In genomic region chr11:67034350-67034749, GRCh38 we compare ENCODE assay signal across 19 cellular contexts. TPM values are rescaled to one million over a fixed set of nuclear protein-coding genes. Genes with fewer than 3 reads are reported as not detected.
DNase-seq lines count a peak whose midpoint lies in the region; FAIRE-seq and TF ChIP-seq lines count a peak whose summit lies in the region.
"Had no signal": no experiment of that assay in that cellular context is flagged by ENCODE, and none has a peak within 500 bp of the region (broad histone marks: within the 10 kb centered on the region; RNA-seq: fewer than 3 reads in every experiment).

No MANE protein-coding gene starts in this region.

- H4K20me1 ChIP-seq in mammary epithelial cell (ENCODE audit: insufficient read depth, low read length) = no peaks in the 10 kb centered on the region
- H4K20me1 ChIP-seq in astrocyte (ENCODE audit: insufficient read depth, low read length) = peaks cover 5% of the 10 kb centered on the region

- no peaks in the 10 kb centered on the region for H3K9me3 Mint-ChIP-seq in astrocyte (ENCODE audit: unreplicated experiment)
- H3K9me3 Mint-ChIP-seq: CD4-positive, alpha-beta T cell had no signal

- dilution Hi-C loops in mammary epithelial cell (cut with HindIII; ENCODE audit: low sequenced_read_pairs) = no loop called here

- H3K27me3 Mint-ChIP-seq in astrocyte (ENCODE audit: low read depth, unreplicated experiment) = no peaks in the 10 kb centered on the region

- no peaks in the 10 kb centered on the region for H3K36me3 Mint-ChIP-seq in astrocyte (ENCODE audit: low read depth, unreplicated experiment)

- no peaks in the 10 kb centered on the region for H3K36me3 ChIP-seq in breast epithelium
- no peaks in the 10 kb centered on the region for H3K36me3 ChIP-seq in mammary epithelial cell (ENCODE audit: insufficient read depth, low read length)
- no peaks in the 10 kb centered on the region for H3K36me3 ChIP-seq in astrocyte (ENCODE audit: insufficient read depth, low read length)
- H3K36me3 ChIP-seq in mesodermal cell (ENCODE audit: control insufficient read depth, insufficient read depth, low read length) = no peaks in the 10 kb centered on the region

- H3K4me1 ChIP-seq in breast epithelium (peaks cover 6 to 20% of the 10 kb centered on the region in 2 donors), mammary epithelial cell (ENCODE audit: insufficient read depth, low read length) (peaks cover 29% of the 10 kb centered on the region), astrocyte (ENCODE audit: insufficient read depth, low read length) (peaks cover 27% of the 10 kb centered on the region), mesodermal cell (ENCODE audit: control insufficient read depth, insufficient read depth, low read length, poor library complexity, severe bottlenecking) (peaks cover 29% of the 10 kb centered on the region)

- TF ChIP-seq POLR2A in breast epithelium (IDR thresholded peaks at IDR 0.05) = no peak

- no peak for TF ChIP-seq CTCF in breast epithelium (IDR thresholded peaks at IDR 0.05)
- no peak for TF ChIP-seq CTCF in mammary epithelial cell (conservative IDR thresholded peaks at IDR 0.05 in 1 of 2, IDR thresholded peaks at IDR 0.05 in 1 of 2; ENCODE audit: extremely low read depth in 1 of 2, insufficient read depth in 1 of 2, low read depth in 1 of 2, low read length in 2 of 2)
- TF ChIP-seq CTCF in astrocyte (IDR thresholded peaks at IDR 0.05; ENCODE audit: insufficient read depth, low read depth, low read length) = no peak
- TF ChIP-seq CTCF in GM13977 (IDR thresholded peaks at IDR 0.05; ENCODE audit: extremely low read depth, insufficient read depth, missing control alignments) = no peak

- 77% methylated on average over 6 of the region's 6 CpGs for WGBS in mammary epithelial cell (ENCODE audit: low coverage, missing lambda C conversion rate)
- 83 to 89% methylated on average over 4 to 5 of the region's 6 CpGs for WGBS in mesodermal cell (ENCODE audit: insufficient coverage in 2 of 2), 2 experiments

- H3K9ac ChIP-seq in mammary epithelial cell (ENCODE audit: insufficient read depth, low read length) (no peak overlapping the region), astrocyte (ENCODE audit: low read length) (no peak overlapping the region)

- H3K27ac ChIP-seq in breast epithelium (peak overlapping the region; percentile 90 to 93), mammary epithelial cell (ENCODE audit: insufficient read depth, low read depth, low read length) (no peak overlapping the region), astrocyte (ENCODE audit: low read depth, low read length) (peak overlapping the region; percentile 13), mesodermal cell (ENCODE audit: low read depth, low read length, severe bottlenecking) (peak overlapping the region; percentile 59)

- H2AFZ ChIP-seq in mammary epithelial cell (ENCODE audit: low read depth, low read length) = no peak overlapping the region
- no peak overlapping the region for H2AFZ ChIP-seq in astrocyte (ENCODE audit: low read depth, low read length)

- no TSS peak for BruUV-seq in mammary epithelial cell (replicated peaks; lab: Mats Ljungman, UMichigan)

- H3K4me3 ChIP-seq in breast epithelium = no peak overlapping the region
- no peak overlapping the region for H3K4me3 ChIP-seq in mammary epithelial cell (replicated peaks in 1 of 3; ENCODE audit: insufficient read depth in 1 of 3, low read depth in 2 of 3, low read length in 3 of 3)
- H3K4me3 ChIP-seq in astrocyte (ENCODE audit: insufficient read depth, low read depth, low read length) = no peak overlapping the region
- no peak overlapping the region for H3K4me3 ChIP-seq in mesodermal cell (ENCODE audit: extremely low read depth, insufficient read depth, low read length, poor library complexity, severe bottlenecking)

- intact Hi-C loops in breast epithelium (cut with DNase I; ENCODE audit: low total_unique reads) = no loop called here
- intact Hi-C loops in mammary epithelial cell (cut with micrococcal nuclease) = no loop called here

- H3K4me3 Mint-ChIP-seq in astrocyte (ENCODE audit: unreplicated experiment) = no peak overlapping the region
- H3K4me3 Mint-ChIP-seq: CD4-positive, alpha-beta T cell had no signal

- H3K4me2 ChIP-seq in mammary epithelial cell (ENCODE audit: insufficient read depth, low read depth, low read length) (no peak overlapping the region), astrocyte (ENCODE audit: low read length) (peak overlapping the region; percentile 80)

- H3K9me3 ChIP-seq in breast epithelium (no peaks in the 10 kb centered on the region), mammary epithelial cell (replicated peaks; ENCODE audit: insufficient read depth, low read length) (no peaks in the 10 kb centered on the region), astrocyte (ENCODE audit: insufficient read depth, low read depth, low read length) (no peaks in the 10 kb centered on the region), mesodermal cell (ENCODE audit: control insufficient read depth, low read length) (no peaks in the 10 kb centered on the region)

- H3K27me3 ChIP-seq in breast epithelium (no peaks in the 10 kb centered on the region), mammary epithelial cell (ENCODE audit: insufficient read depth, low read length) (no peaks in the 10 kb centered on the region), astrocyte (ENCODE audit: insufficient read depth, low read length) (no peaks in the 10 kb centered on the region)

- H3K4me1 Mint-ChIP-seq in astrocyte (ENCODE audit: low read depth, unreplicated experiment) = peaks cover 24% of the 10 kb centered on the region

- H3K79me2 ChIP-seq in mammary epithelial cell (ENCODE audit: insufficient read depth, low read length) (no peaks in the 10 kb centered on the region), astrocyte (ENCODE audit: insufficient read depth, low read length) (no peaks in the 10 kb centered on the region)

- no peak for FAIRE-seq in astrocyte (lab: Jason Lieb, UNC)
- FAIRE-seq: D721Med had no signal

- no peak for DNase-seq in breast epithelium (ENCODE audit: low spot score in 2 of 2)
- no peak for DNase-seq in mammary epithelial cell
- no peak for DNase-seq in astrocyte (ENCODE audit: low read depth)
- no peak for DNase-seq in dedifferentiated amniotic fluid mesenchymal stem cell (ENCODE audit: extremely low spot score)
- DNase-seq in activated CD4-positive, alpha-beta T cell treated with anti-CD3 and anti-CD28 coated beads for 4 hours = no peak
- DNase-seq in ecto neural progenitor cell (ENCODE audit: low spot score) = no peak
- DNase-seq in GM13977 (ENCODE audit: low spot score) = no peak
- DNase-seq: 8988T; AML-193; CD4-positive, alpha-beta T cell; DMS79 treated with DMSO at 0.1 percent for 48 hours; GDM1; MM.1S; NCI-H1105; NCI-H1694 treated with DMSO at 0.1 percent for 48 hours; NCI-H69 had no signal

- in situ Hi-C loops in mammary epithelial cell (cut with MboI; ENCODE audit: low sequenced_read_pairs in 2 of 2) (no loop called here), GM13977 (cut with MboI; ENCODE audit: low pct_unique_long_range_greater_than_20kb, low sequenced_read_pairs, unreplicated experiment) (no loop called here)

- H3K27ac Mint-ChIP-seq in astrocyte (ENCODE audit: unreplicated experiment) = peak overlapping the region; percentile 75
- H3K27ac Mint-ChIP-seq: CD4-positive, alpha-beta T cell had no signal

- CTCF ChIA-PET in mammary epithelial cell (lab: Charles Lee; ENCODE audit: low non-redundant PET) = no interaction called here

RNA-seq across cellular contexts. Expression of gene SYT12, which starts 11.4 kb away (rescaled TPM):
- total RNA-seq in breast epithelium = 10 to 100 TPM in 2 of 3 donors, under 1 TPM in 1; 0.16 to 30.3 (median 10.2) TPM
- total RNA-seq in mammary epithelial cell = 10 to 100 TPM in 1 of 2 donors, 1 to 10 TPM in 1; 1.2 to 26.3 TPM
- polyA plus RNA-seq in mammary epithelial cell = 1.1 TPM
- 4.0 TPM for polyA minus RNA-seq in mammary epithelial cell
- total RNA-seq in astrocyte = 0.34 and 0.62 TPM in 2 replicates
- polyA plus RNA-seq in mesodermal cell (2013, experiment 1 of 2) = 0.48 TPM
- 0.10 TPM for polyA plus RNA-seq in mesodermal cell (2013, experiment 2 of 2)
- total RNA-seq: CD4-positive, alpha-beta T cell; H4 had no signal

RNA-seq across cellular contexts. Expression of gene RHOD, which starts 22.3 kb away (rescaled TPM):
- 10 to 100 TPM; 27.2 to 30.5 (median 28.1) TPM for total RNA-seq in breast epithelium
- total RNA-seq in mammary epithelial cell = 100 to 1,000 TPM; 176 to 234 TPM
- polyA plus RNA-seq in mammary epithelial cell = 246 TPM
- 113 TPM for polyA minus RNA-seq in mammary epithelial cell
- total RNA-seq in astrocyte = 29.8 and 30.4 TPM in 2 replicates
- polyA plus RNA-seq in mesodermal cell (2013, experiment 1 of 2) = 7.7 TPM
- 7.1 TPM for polyA plus RNA-seq in mesodermal cell (2013, experiment 2 of 2)
- total RNA-seq: CD4-positive, alpha-beta T cell; H4 had no signal

RNA-seq across cellular contexts. Expression of gene C11orf86, which starts 59.2 kb away (rescaled TPM):
- total RNA-seq in breast epithelium = not detected
- not detected for total RNA-seq in mammary epithelial cell
- not detected for polyA plus RNA-seq in mammary epithelial cell
- polyA minus RNA-seq in mammary epithelial cell = not detected
- total RNA-seq in astrocyte = not detected in 2 replicates
- polyA plus RNA-seq in mesodermal cell (2013, experiment 1 of 2) = not detected
- not detected for polyA plus RNA-seq in mesodermal cell (2013, experiment 2 of 2)
- total RNA-seq: CD4-positive, alpha-beta T cell; H4 had no signal
